Comparison of ENCODE assay signal across 8 cellular contexts in the genomic region with DNA sequence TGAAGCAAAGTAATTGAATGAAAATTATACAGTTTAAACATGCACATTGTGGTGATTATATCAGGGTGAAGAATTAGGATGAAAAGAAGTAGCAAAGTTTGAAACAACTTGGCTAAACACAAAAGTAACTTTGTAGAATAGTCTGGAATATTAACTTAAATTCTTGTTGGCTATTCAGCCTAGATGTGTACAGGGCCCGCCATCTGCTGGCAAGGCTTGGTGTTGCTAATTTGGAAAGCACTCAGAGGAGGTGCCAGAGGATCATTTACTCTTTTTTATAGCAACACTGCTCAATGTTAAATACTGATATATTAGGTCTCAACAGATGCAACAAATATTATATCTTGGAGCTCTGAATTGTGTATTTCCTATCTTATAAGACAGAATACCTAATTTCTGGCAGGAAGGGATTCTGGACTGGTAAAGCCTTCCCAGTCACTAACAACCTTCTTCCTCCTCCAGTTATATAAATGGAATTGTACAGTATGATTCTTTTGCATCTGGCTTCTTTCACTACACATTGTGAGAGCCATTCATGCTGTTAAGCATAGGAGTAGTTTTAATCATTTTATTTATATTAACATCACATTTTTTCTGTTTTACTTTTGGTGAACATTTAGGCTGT. TPM values are rescaled to one million over a fixed set of nuclear protein-coding genes. Genes with fewer than 3 reads are reported as not detected.
DNase-seq lines count a peak whose midpoint lies in the region; ATAC-seq and TF ChIP-seq lines count a peak whose summit lies in the region.

No MANE protein-coding gene starts in this region.

- no peak overlapping the region for H3K27ac ChIP-seq in thoracic aorta

- TF ChIP-seq CTCF in BJ (IDR thresholded peaks at IDR 0.05; ENCODE audit: insufficient read depth, low read depth, low read length) (peak; percentile 92), omental fat pad (IDR thresholded peaks at IDR 0.05) (peak in 1 of 3 donors; percentile 39), thoracic aorta (IDR thresholded peaks at IDR 0.05) (peak; percentile 86)

- CTCF ChIA-PET in BJ (lab: Yijun Ruan, JAX) = interaction anchor here (0.6 to 9.7 kb wide), 19 partner anchors 9 to 1217 kb away, joined by 3 to 142 read pairs (median 4); a partner anchor contains a TSS

- DNase-seq in BJ (ENCODE audit: low read depth) = peak; percentile 5
- peak in 50 of 76 experiments; percentile 2 to 64 (median 29) for DNase-seq in HUDEP-2 (lab: John Stamatoyannopoulos, UW; ENCODE audit: unreplicated experiment in 76 of 76)
- peak; percentile 69 for DNase-seq in RPMI7951 (ENCODE audit: low read depth)
- peak; percentile 23 for DNase-seq in activated T-helper 9 cell treated with anti-CD3 and anti-CD28 coated beads, Interleukin-2, amount 50 U/mL, for 16 hours (ENCODE audit: low read depth)
- peak; percentile 49 for DNase-seq in foreskin melanocyte
- DNase-seq in omental fat pad (ENCODE audit: low spot score) = peak; percentile 61
- DNase-seq in thoracic aorta (ENCODE audit: low spot score) = peak; percentile 46

- H3K9me3 ChIP-seq in thoracic aorta = no peaks in the 10 kb centered on the region

- H3K4me3 ChIP-seq in BJ (ENCODE audit: low read depth, low read length) (no peak overlapping the region), thoracic aorta (no peak overlapping the region)

- H3K36me3 ChIP-seq in BJ (ENCODE audit: control insufficient read depth, insufficient read depth, low read length) = no peaks in the 10 kb centered on the region; the same call in 1 of the 2 replicates
- peaks cover 8% of the 10 kb centered on the region for H3K36me3 ChIP-seq in thoracic aorta

- POLR2A ChIA-PET in BJ (lab: Charles Lee) = no interaction called here

- H3K27me3 ChIP-seq in BJ (ENCODE audit: control insufficient read depth, insufficient read depth, low read length) = no peaks in the 10 kb centered on the region
- H3K27me3 ChIP-seq in thoracic aorta (replicated peaks; ENCODE audit: insufficient read depth) = no peaks in the 10 kb centered on the region

- no peaks in the 10 kb centered on the region for H3K4me1 ChIP-seq in thoracic aorta (ENCODE audit: control insufficient read depth in 1 of 2, low read depth in 2 of 2)

- ATAC-seq in GM19324 (IDR thresholded peaks at IDR 0.05; ENCODE audit: low FRiP score, unreplicated experiment) = peak; percentile 46
- ATAC-seq in omental fat pad (ENCODE audit: low FRiP score) = peak; percentile 68
- ATAC-seq in thoracic aorta (ENCODE audit: insufficient number of reproducible peaks, low FRiP score, low read depth) = no peak

RNA-seq across cellular contexts. Expression of a gene that starts 36.1 kb away (rescaled TPM):
- 3.6 and 5.1 TPM in 2 replicates for polyA plus RNA-seq in BJ (2011; rRNA removed)
- 6.4 and 9.4 TPM in 2 replicates for polyA minus RNA-seq in BJ (2011; rRNA and poly(A)+ RNA removed)
- total RNA-seq in RPMI7951 (2014; rRNA removed; shearing (Covaris generic)) = 37.0 and 38.3 TPM in 2 replicates
- 10 to 100 TPM; 11.9 to 42.2 (median 19.9) TPM for total RNA-seq in omental fat pad
- 10 to 100 TPM; 14.2 to 32.8 TPM for total RNA-seq in thoracic aorta

RNA-seq across cellular contexts. Expression of a gene that starts 38.0 kb away (rescaled TPM):
- 23.5 and 30.4 TPM in 2 replicates for polyA plus RNA-seq in BJ (2011; rRNA removed)
- 13.4 and 21.2 TPM in 2 replicates for polyA minus RNA-seq in BJ (2011; rRNA and poly(A)+ RNA removed)
- 32.9 and 41.8 TPM in 2 replicates for total RNA-seq in RPMI7951 (2014; rRNA removed; shearing (Covaris generic))
- total RNA-seq in omental fat pad (10 to 100 TPM; 27.6 to 32.3 (median 30.5) TPM), thoracic aorta (10 to 100 TPM; 30.1 to 35.3 TPM)

Comparison
In these comparisons a context has a peak if more than half of its experiments do, and no peak if none do; other contexts are left out.
1. DNase-seq: peak in every context shown above with its lines; median percentile 69 in RPMI7951; 61 in omental fat pad; 49 in foreskin melanocyte; 46 in thoracic aorta; 29 in HUDEP-2; 23 in activated T-helper 9 cell treated with anti-CD3 and anti-CD28 coated beads, Interleukin-2, amount 50 U/mL, for 16 hours; 5 in BJ.